In genomic region chr10:30052062-30052461, GRCh38 we compare ENCODE assay signal across 23 cellular contexts. TPM values are rescaled to one million over a fixed set of nuclear protein-coding genes. Genes with fewer than 3 reads are reported as not detected.
DNase-seq lines count a peak whose midpoint lies in the region; ATAC-seq and TF ChIP-seq lines count a peak whose summit lies in the region.
"Had no signal": no experiment of that assay in that cellular context is flagged by ENCODE, and none has a peak within 500 bp of the region (broad histone marks: within the 10 kb centered on the region; RNA-seq: fewer than 3 reads in every experiment).

No MANE protein-coding gene starts in this region.

- intact Hi-C loops in MCF 10A (cut with micrococcal nuclease) = no loop called here
- intact Hi-C loops in breast epithelium (cut with DNase I; ENCODE audit: low total_unique reads) = loop anchor here (1.0 kb wide), 1 partner anchor 26 kb away; no protein-coding TSS in a partner anchor
- intact Hi-C loops in uterus (cut with DNase I; ENCODE audit: low total_unique reads) = no loop called here

- no peaks in the 10 kb centered on the region for H3K9me3 ChIP-seq in breast epithelium
- H3K9me3 ChIP-seq in uterus = no peaks in the 10 kb centered on the region
- H3K9me3 ChIP-seq: HAP-1 had no signal

- CTCF ChIA-PET in MCF 10A (lab: Yijun Ruan, JAX) = no interaction called here

- ATAC-seq in GM19463 (IDR thresholded peaks at IDR 0.05; ENCODE audit: unreplicated experiment) = no peak
- no peak for ATAC-seq in GM21528 (IDR thresholded peaks at IDR 0.05; ENCODE audit: low FRiP score, unreplicated experiment)
- ATAC-seq: activated T-cell treated with anti-CD3 and anti-CD28 coated beads, Interleukin-2, amount 50 U/mL, for 72 hours had no signal

- TF ChIP-seq POLR2A in breast epithelium (IDR thresholded peaks at IDR 0.05) (no peak), uterus (IDR thresholded peaks at IDR 0.05) (no peak)

- H3K27ac ChIP-seq in breast epithelium = no peak overlapping the region
- H3K27ac ChIP-seq in rectal smooth muscle tissue (ENCODE audit: low read depth, low read length) = peak overlapping the region; percentile 15
- H3K27ac ChIP-seq in uterus = no peak overlapping the region
- H3K27ac ChIP-seq: 22Rv1, cardiac muscle cell had no signal

- BruUV-seq in MCF 10A (replicated peaks; lab: Mats Ljungman, UMichigan) = no TSS peak

- no peaks in the 10 kb centered on the region for H3K9me3 Mint-ChIP-seq in MCF 10A (ENCODE audit: unreplicated experiment)
- H3K9me3 Mint-ChIP-seq: activated naive CD4-positive, alpha-beta T cell treated with anti-CD3 and anti-CD28 coated beads for 36 hours; activated T-cell treated with anti-CD3 and anti-CD28 coated beads, Interleukin-2, amount 50 U/mL, for 72 hours; CD8-positive, alpha-beta memory T cell; memory B cell; T-helper 1 cell treated with Interleukin-12 subunit alpha and Interleukin-12 subunit beta and Interleukin-4 antibody, amounts not matched to agents 30 μg/mL and 1 μg/mL, for 36 hours; type B pancreatic cell had no signal

- DNase-seq in MCF 10A (ENCODE audit: unreplicated experiment) = peak; percentile 31
- DNase-seq in breast epithelium (ENCODE audit: low spot score in 2 of 2) = no peak
- peak; percentile 34 for DNase-seq in RPMI7951 (ENCODE audit: low read depth)
- DNase-seq in choroid plexus epithelial cell (ENCODE audit: low read depth) = peak; percentile 33
- DNase-seq in uterus = no peak
- DNase-seq: activated CD4-positive, alpha-beta T cell treated with anti-CD3 and anti-CD28 coated beads for 4 hours; activated naive CD4-positive, alpha-beta T cell treated with anti-CD3 and anti-CD28 coated beads for 36 hours; activated T-cell treated with anti-CD3 and anti-CD28 coated beads, Interleukin-2, amount 50 U/mL, for 72 hours; amygdala; CD8-positive, alpha-beta memory T cell; NCI-H1417; NCI-H2081 treated with DMSO at 0.1 percent for 48 hours; NCI-H345; NCI-H748 treated with DMSO at 0.1 percent for 48 hours had no signal

- H3K9ac ChIP-seq in rectal smooth muscle tissue (ENCODE audit: low read length) = no peak overlapping the region

- no peak overlapping the region for H3K4me3 Mint-ChIP-seq in MCF 10A (ENCODE audit: unreplicated experiment)
- H3K4me3 Mint-ChIP-seq: activated naive CD4-positive, alpha-beta T cell treated with anti-CD3 and anti-CD28 coated beads for 36 hours; activated T-cell treated with anti-CD3 and anti-CD28 coated beads, Interleukin-2, amount 50 U/mL, for 72 hours; CD8-positive, alpha-beta memory T cell; memory B cell; T-helper 1 cell treated with Interleukin-12 subunit alpha and Interleukin-12 subunit beta and Interleukin-4 antibody, amounts not matched to agents 30 μg/mL and 1 μg/mL, for 36 hours; type B pancreatic cell had no signal

- no peak overlapping the region for H3K4me3 ChIP-seq in breast epithelium
- no peak overlapping the region for H3K4me3 ChIP-seq in choroid plexus epithelial cell (ENCODE audit: low read depth, low read length)
- H3K4me3 ChIP-seq in rectal smooth muscle tissue (ENCODE audit: low read length) = no peak overlapping the region
- no peak overlapping the region for H3K4me3 ChIP-seq in uterus
- H3K4me3 ChIP-seq: cardiac muscle cell, HAP-1 had no signal

- H3K27me3 ChIP-seq in breast epithelium = no peaks in the 10 kb centered on the region
- no peaks in the 10 kb centered on the region for H3K27me3 ChIP-seq in rectal smooth muscle tissue (ENCODE audit: control insufficient read depth, insufficient read depth, low read length)
- H3K27me3 ChIP-seq in uterus = no peaks in the 10 kb centered on the region
- H3K27me3 ChIP-seq: cardiac muscle cell had no signal

- no peaks in the 10 kb centered on the region for H3K36me3 Mint-ChIP-seq in MCF 10A (ENCODE audit: insufficient read depth, unreplicated experiment)
- H3K36me3 Mint-ChIP-seq: CD8-positive, alpha-beta memory T cell; memory B cell had no signal

- H3K27me3 Mint-ChIP-seq in MCF 10A (ENCODE audit: insufficient read depth, unreplicated experiment) = peaks cover 28% of the 10 kb centered on the region
- H3K27me3 Mint-ChIP-seq: type B pancreatic cell had no signal

- H3K4me1 Mint-ChIP-seq in MCF 10A (ENCODE audit: insufficient read depth, unreplicated experiment) = no peaks in the 10 kb centered on the region

- H3K4me1 ChIP-seq in breast epithelium (no peaks in the 10 kb centered on the region), rectal smooth muscle tissue (ENCODE audit: control insufficient read depth, insufficient read depth, low read length) (peaks cover 30% of the 10 kb centered on the region), uterus (peaks cover 0 to 4% of the 10 kb centered on the region in 2 donors)
- H3K4me1 ChIP-seq: HAP-1 had no signal

- H3K36me3 ChIP-seq in breast epithelium (no peaks in the 10 kb centered on the region), rectal smooth muscle tissue (ENCODE audit: control insufficient read depth, insufficient read depth, low read length) (peaks cover 7% of the 10 kb centered on the region), uterus (no peaks in the 10 kb centered on the region)
- H3K36me3 ChIP-seq: HAP-1 had no signal

- H3K27ac Mint-ChIP-seq in MCF 10A (ENCODE audit: low read depth, unreplicated experiment) = no peak overlapping the region
- H3K27ac Mint-ChIP-seq: activated naive CD4-positive, alpha-beta T cell treated with anti-CD3 and anti-CD28 coated beads for 36 hours; activated T-cell treated with anti-CD3 and anti-CD28 coated beads, Interleukin-2, amount 50 U/mL, for 72 hours; CD8-positive, alpha-beta memory T cell; memory B cell; T-helper 1 cell treated with Interleukin-12 subunit alpha and Interleukin-12 subunit beta and Interleukin-4 antibody, amounts not matched to agents 30 μg/mL and 1 μg/mL, for 36 hours; type B pancreatic cell had no signal

- TF ChIP-seq CTCF in MCF 10A (IDR thresholded peaks at IDR 0.05; ENCODE audit: unreplicated experiment) = no peak
- TF ChIP-seq CTCF in breast epithelium (IDR thresholded peaks at IDR 0.05) = no peak
- no peak for TF ChIP-seq CTCF in choroid plexus epithelial cell (conservative IDR thresholded peaks at IDR 0.05; ENCODE audit: low read depth, low read length)
- TF ChIP-seq CTCF in uterus (IDR thresholded peaks at IDR 0.05) = no peak

- POLR2A ChIA-PET in MCF 10A (lab: Yijun Ruan, JAX) = no interaction called here

RNA-seq across cellular contexts. Expression of gene JCAD, which starts 7.3 kb away (rescaled TPM):
- total RNA-seq in MCF 10A (2022) (0.25 and 0.26 TPM in 2 replicates), breast epithelium (10 to 100 TPM; 11.1 to 69.3 (median 16.1) TPM), uterus (10 to 100 TPM; 25.6 to 99.1 (median 49.9) TPM)
- 0.49 and 1.2 TPM in 2 replicates for total RNA-seq in RPMI7951 (2014; rRNA removed; shearing (Covaris generic))

Comparison
In these comparisons a context has a peak if more than half of its experiments do, and no peak if none do; other contexts are left out.
1. DNase-seq: peak in MCF 10A (single experiment), RPMI7951 (single experiment) and choroid plexus epithelial cell (single experiment); none in breast epithelium (0 of 2) and uterus (0 of 2).